In genomic region chr10:57053530-57053929, GRCh38 we compare ENCODE assay signal across 27 cellular contexts.
"Had no signal": no experiment of that assay in that cellular context is flagged by ENCODE, and none has a peak within 500 bp of the region (broad histone marks: within the 10 kb centered on the region; RNA-seq: fewer than 3 reads in every experiment).

No MANE protein-coding gene starts in this region.

- H3K4me1 ChIP-seq: adrenal gland, body of pancreas, esophagus squamous epithelium, gastroesophageal sphincter had no signal

- H3K27ac ChIP-seq: adrenal gland, body of pancreas, epithelial cell of prostate, esophagus squamous epithelium, gastroesophageal sphincter had no signal

- FAIRE-seq: colon, endometrium, endothelial cell of umbilical vein had no signal

- H3K4me3 ChIP-seq: adrenal gland, body of pancreas, esophagus squamous epithelium, gastroesophageal sphincter had no signal

- H3K9me3 ChIP-seq: adrenal gland, body of pancreas had no signal

- DNase-seq: activated CD4-positive, alpha-beta memory T cell treated with anti-CD3 and anti-CD28 coated beads for 36 hours; activated CD4-positive, alpha-beta T cell treated with anti-CD3 and anti-CD28 coated beads for 36 hours; activated CD4-positive, alpha-beta T cell treated with anti-CD3 and anti-CD28 coated beads, Interleukin-2, amount 10 ng/mL, durations not matched to agents 24 days and 14 days; activated CD4-positive, CD25-positive, alpha-beta regulatory T cell; activated CD4-positive, CD25-positive, alpha-beta regulatory T cell treated with anti-CD3 and anti-CD28 coated beads, Interleukin-2, amount 50 U/mL, for 72 hours; activated CD8-positive, alpha-beta memory T cell treated with anti-CD3 and anti-CD28 coated beads, Interleukin-2, amount 10 ng/mL, durations not matched to agents 7 days and 5 days; activated CD8-positive, alpha-beta memory T cell treated with anti-CD3 and anti-CD28 coated beads, Interleukin-2, amount 50 U/mL, for 4 hours; activated CD8-positive, alpha-beta T cell treated with anti-CD3 and anti-CD28 coated beads, Interleukin-2, amount 10 ng/mL, durations not matched to agents 7 days and 5 days; activated effector memory CD4-positive, alpha-beta T cell treated with anti-CD3 and anti-CD28 coated beads, Interleukin-2, amount 50 U/mL, for 16 hours; activated naive CD4-positive, alpha-beta T cell treated with anti-CD3 and anti-CD28 coated beads for 36 hours; activated naive CD8-positive, alpha-beta T cell treated with anti-CD3 and anti-CD28 coated beads for 36 hours; activated naive CD8-positive, alpha-beta T cell treated with anti-CD3 and anti-CD28 coated beads, Interleukin-2, amount 50 U/mL, for 24 hours; activated T-cell treated with anti-CD3 and anti-CD28 coated beads, Interleukin-2, amount 50 U/mL, for 1 hour; activated T-cell treated with anti-CD3 and anti-CD28 coated beads, Interleukin-2, amount 50 U/mL, for 48 hours; adrenal gland; amygdala; body of pancreas; cortex of kidney; effector CD8-positive, alpha-beta T cell; esophagus squamous epithelium; foreskin melanocyte; T-helper 2 cell had no signal

- H3K36me3 ChIP-seq: adrenal gland, esophagus squamous epithelium, gastroesophageal sphincter had no signal

- ATAC-seq: activated CD4-positive, alpha-beta T cell treated with anti-CD3 and anti-CD28 coated beads for 36 hours; activated CD8-positive, alpha-beta memory T cell treated with anti-CD3 and anti-CD28 coated beads, Interleukin-2, amount 10 ng/mL, durations not matched to agents 7 days and 5 days; activated CD8-positive, alpha-beta T cell treated with anti-CD3 and anti-CD28 coated beads, Interleukin-2, amount 10 ng/mL, durations not matched to agents 7 days and 5 days; activated naive CD8-positive, alpha-beta T cell treated with anti-CD3 and anti-CD28 coated beads, Interleukin-2, amount 50 U/mL, for 24 hours; body of pancreas; gastroesophageal sphincter had no signal

- H3K27me3 ChIP-seq: adrenal gland, body of pancreas, esophagus squamous epithelium, gastroesophageal sphincter had no signal
